ENCODE assay signal across 22 cellular contexts in the genomic region with DNA sequence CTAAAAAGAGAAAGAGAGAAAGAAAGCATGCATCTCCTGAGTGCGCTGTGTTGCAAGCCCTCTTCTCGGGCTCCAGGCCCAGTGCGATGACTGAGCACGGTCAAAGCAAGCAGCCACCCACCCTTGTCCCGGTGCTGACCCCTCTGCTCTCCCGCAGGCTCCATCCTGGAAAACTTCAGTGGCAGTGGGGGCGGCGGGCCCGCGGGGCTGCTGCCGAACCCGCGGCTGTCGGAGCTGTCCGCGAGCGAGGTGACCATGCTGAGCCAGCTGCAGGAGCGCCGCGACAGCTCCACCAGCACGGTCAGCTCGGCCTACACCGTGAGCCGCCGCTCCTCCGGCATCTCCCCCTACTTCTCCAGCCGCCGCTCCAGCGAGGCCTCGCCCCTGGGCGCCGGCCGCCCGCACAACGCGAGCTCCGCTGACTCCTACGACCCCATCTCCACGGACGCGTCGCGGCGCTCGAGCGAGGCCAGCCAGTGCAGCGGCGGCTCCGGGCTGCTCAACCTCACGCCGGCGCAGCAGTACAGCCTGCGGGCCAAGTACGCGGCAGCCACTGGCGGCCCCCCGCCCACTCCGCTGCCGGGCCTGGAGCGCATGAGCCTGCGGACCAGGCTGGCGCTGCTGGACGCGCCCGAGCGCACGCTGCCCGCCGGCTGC.
DNase-seq lines count a peak whose midpoint lies in the region; TF ChIP-seq lines count a peak whose summit lies in the region.
"Had no signal": no experiment of that assay in that cellular context is flagged by ENCODE, and none has a peak within 500 bp of the region (broad histone marks: within the 10 kb centered on the region; RNA-seq: fewer than 3 reads in every experiment).

No MANE protein-coding gene starts in this region.

- TF ChIP-seq CTCF in right atrium auricular region (IDR thresholded peaks at IDR 0.05) (no peak), fibroblast of mammary gland (conservative IDR thresholded peaks at IDR 0.05; ENCODE audit: control insufficient read depth, insufficient read depth, low read depth, low read length) (no peak), ovary (IDR thresholded peaks at IDR 0.05) (no peak), vagina (IDR thresholded peaks at IDR 0.05) (no peak)

- H3K27ac ChIP-seq in right atrium auricular region, result no peak overlapping the region
- peak overlapping the region in 1 of 2 donors; percentile 72 for H3K27ac ChIP-seq in ovary
- no peak overlapping the region for H3K27ac ChIP-seq in vagina
- H3K27ac ChIP-seq: KMS-11 had no signal

- intact Hi-C loops in cardiac septum (cut with DNase I), result no loop called here
- intact Hi-C loops in ovary (cut with DNase I), result no loop called here
- intact Hi-C loops in vagina (cut with DNase I), result no loop called here

- DNase-seq in cardiac septum (ENCODE audit: low spot score) (peak; percentile 70), right atrium auricular region (ENCODE audit: low spot score) (no peak), fibroblast of mammary gland (ENCODE audit: low read depth) (peak; percentile 74), ovary (peak; percentile 66 to 82 (median 77)), vagina (ENCODE audit: extremely low spot score in 2 of 2) (peak; percentile 44 to 88), NCI-H774 (lab: John Stamatoyannopoulos, UW) (no peak)
- no peak for DNase-seq in activated CD4-positive, alpha-beta T cell treated with anti-CD3 and anti-CD28 coated beads for 4 hours
- no peak for DNase-seq in activated naive CD4-positive, alpha-beta T cell treated with Interleukin-2 at 50 U/mL for 16 hours
- DNase-seq: CD4-positive, alpha-beta T cell; COR-L47; DMS 273 treated with DMSO at 0.1 percent for 48 hours; DMS79 treated with DMSO at 0.1 percent for 48 hours; GOT3; IMR-90; MV-4-11; NCI-H1105 treated with DMSO at 0.1 percent for 48 hours; NCI-H1694; NCI-H2081; NCI-H446; NCI-H526; OCI-M1 had no signal

- WGBS in ovary, 3 donors, result 82 to 90% (median 85%) methylated on average over 69 of the region's 69 CpGs

- TF ChIP-seq EP300 in ovary (IDR thresholded peaks at IDR 0.05), result no peak

- H3K36me3 ChIP-seq in right atrium auricular region (no peaks in the 10 kb centered on the region), ovary (no peaks in the 10 kb centered on the region), vagina (peaks cover 0 to 7% of the 10 kb centered on the region in 2 donors)

- TF ChIP-seq POLR2A in ovary (IDR thresholded peaks at IDR 0.05) (no peak), vagina (IDR thresholded peaks at IDR 0.05) (no peak)

- H3K9me3 ChIP-seq in right atrium auricular region (no peaks in the 10 kb centered on the region), ovary (no peaks in the 10 kb centered on the region), vagina (no peaks in the 10 kb centered on the region)

- H3K4me3 ChIP-seq in right atrium auricular region (no peak overlapping the region), fibroblast of mammary gland (ENCODE audit: control insufficient read depth, low read depth, low read length) (no peak overlapping the region), ovary (no peak overlapping the region), vagina (no peak overlapping the region)

- H3K27me3 ChIP-seq in right atrium auricular region (no peaks in the 10 kb centered on the region), ovary (no peaks in the 10 kb centered on the region), vagina (no peaks in the 10 kb centered on the region)

- H3K4me1 ChIP-seq in right atrium auricular region (no peaks in the 10 kb centered on the region), ovary (ENCODE audit: insufficient read depth) (peaks cover 15% of the 10 kb centered on the region), vagina (no peaks in the 10 kb centered on the region)

Comparison
In these comparisons a context has a peak if more than half of its experiments do, and no peak if none do; other contexts are left out.
1. DNase-seq: peak in cardiac septum (single experiment), fibroblast of mammary gland (single experiment), ovary (5 of 5) and vagina (2 of 2); none in right atrium auricular region (single experiment), activated CD4-positive, alpha-beta T cell treated with anti-CD3 and anti-CD28 coated beads for 4 hours (0 of 2), activated naive CD4-positive, alpha-beta T cell treated with Interleukin-2 at 50 U/mL for 16 hours (single experiment) and NCI-H774 (single experiment).